Comparison of ENCODE assay signal across 18 cellular contexts in genomic region chr18:36301884-36302283, GRCh38. TPM values are rescaled to one million over a fixed set of nuclear protein-coding genes. Genes with fewer than 3 reads are reported as not detected.
"Had no signal": no experiment of that assay in that cellular context is flagged by ENCODE, and none has a peak within 500 bp of the region (broad histone marks: within the 10 kb centered on the region; RNA-seq: fewer than 3 reads in every experiment).

No MANE protein-coding gene starts in this region.

- H3K4me1 Mint-ChIP-seq: activated CD4-positive, alpha-beta memory T cell treated with anti-CD3 and anti-CD28 coated beads, Interleukin-2, amount 10 ng/mL, durations not matched to agents 7 days and 5 days; activated naive CD4-positive, alpha-beta T cell treated with anti-CD3 and anti-CD28 coated beads, Interleukin-2, amount 10 ng/mL, durations not matched to agents 7 days and 5 days had no signal

- DNase-seq: activated CD4-positive, alpha-beta memory T cell treated with anti-CD3 and anti-CD28 coated beads, Interleukin-2, amount 10 ng/mL, durations not matched to agents 7 days and 5 days; activated CD4-positive, alpha-beta T cell treated with anti-CD3 and anti-CD28 coated beads for 48 hours; activated effector memory CD4-positive, alpha-beta T cell treated with Interleukin-2 at 50 U/mL for 16 hours; activated naive CD4-positive, alpha-beta T cell treated with anti-CD3 and anti-CD28 coated beads, Interleukin-2, amount 10 ng/mL, durations not matched to agents 7 days and 5 days; activated T-cell treated with anti-CD3 and anti-CD28 coated beads, Interleukin-2, amount 50 U/mL, for 72 hours; amygdala; effector CD4-positive, alpha-beta T cell; naive thymus-derived CD4-positive, alpha-beta T cell; posterior cingulate gyrus; substantia nigra; thyroid gland had no signal

- ATAC-seq: activated T-cell treated with anti-CD3 and anti-CD28 coated beads, Interleukin-2, amount 50 U/mL, for 72 hours; left lobe of liver; naive thymus-derived CD4-positive, alpha-beta T cell had no signal

- H3K4me3 ChIP-seq: lung, thyroid gland had no signal

- H3K36me3 Mint-ChIP-seq: naive thymus-derived CD4-positive, alpha-beta T cell had no signal

- H3K9me3 ChIP-seq: thyroid gland had no signal

- H3K36me3 ChIP-seq: thyroid gland had no signal

- H3K4me3 Mint-ChIP-seq: activated CD4-positive, alpha-beta memory T cell treated with anti-CD3 and anti-CD28 coated beads, Interleukin-2, amount 10 ng/mL, durations not matched to agents 7 days and 5 days; activated naive CD4-positive, alpha-beta T cell treated with anti-CD3 and anti-CD28 coated beads, Interleukin-2, amount 10 ng/mL, durations not matched to agents 7 days and 5 days; activated T-cell treated with anti-CD3 and anti-CD28 coated beads, Interleukin-2, amount 50 U/mL, for 72 hours; dendritic cell treated with granulocyte-macrophage colony-stimulating factor and Interleukin-4, amounts not matched to agents 40 ng/mL and 50 ng/mL, for 4 days; naive thymus-derived CD4-positive, alpha-beta T cell; stimulated activated naive CD8-positive, alpha-beta T cell treated with anti-CD3 and anti-CD28 coated beads, Interleukin-15, Interleukin-2, amounts not matched to agents 100 ng/mL and 50 ng/mL, for 24 hours; T-helper 1 cell treated with Interleukin-12 subunit alpha and Interleukin-12 subunit beta and Interleukin-4 antibody, amounts not matched to agents 30 μg/mL and 1 μg/mL, for 36 hours had no signal

- FAIRE-seq: endometrium had no signal

- H3K27ac ChIP-seq: thyroid gland had no signal

- H3K27ac Mint-ChIP-seq: activated CD4-positive, alpha-beta memory T cell treated with anti-CD3 and anti-CD28 coated beads, Interleukin-2, amount 10 ng/mL, durations not matched to agents 7 days and 5 days; activated naive CD4-positive, alpha-beta T cell treated with anti-CD3 and anti-CD28 coated beads, Interleukin-2, amount 10 ng/mL, durations not matched to agents 7 days and 5 days; activated T-cell treated with anti-CD3 and anti-CD28 coated beads, Interleukin-2, amount 50 U/mL, for 72 hours; dendritic cell treated with granulocyte-macrophage colony-stimulating factor and Interleukin-4, amounts not matched to agents 40 ng/mL and 50 ng/mL, for 4 days; naive thymus-derived CD4-positive, alpha-beta T cell; stimulated activated naive CD8-positive, alpha-beta T cell treated with anti-CD3 and anti-CD28 coated beads, Interleukin-15, Interleukin-2, amounts not matched to agents 100 ng/mL and 50 ng/mL, for 24 hours; T-helper 1 cell treated with Interleukin-12 subunit alpha and Interleukin-12 subunit beta and Interleukin-4 antibody, amounts not matched to agents 30 μg/mL and 1 μg/mL, for 36 hours had no signal

- H3K9me3 Mint-ChIP-seq: activated CD4-positive, alpha-beta memory T cell treated with anti-CD3 and anti-CD28 coated beads, Interleukin-2, amount 10 ng/mL, durations not matched to agents 7 days and 5 days; activated naive CD4-positive, alpha-beta T cell treated with anti-CD3 and anti-CD28 coated beads, Interleukin-2, amount 10 ng/mL, durations not matched to agents 7 days and 5 days; activated T-cell treated with anti-CD3 and anti-CD28 coated beads, Interleukin-2, amount 50 U/mL, for 72 hours; dendritic cell treated with granulocyte-macrophage colony-stimulating factor and Interleukin-4, amounts not matched to agents 40 ng/mL and 50 ng/mL, for 4 days; neural crest cell; stimulated activated naive CD8-positive, alpha-beta T cell treated with anti-CD3 and anti-CD28 coated beads, Interleukin-15, Interleukin-2, amounts not matched to agents 100 ng/mL and 50 ng/mL, for 24 hours; T-helper 1 cell treated with Interleukin-12 subunit alpha and Interleukin-12 subunit beta and Interleukin-4 antibody, amounts not matched to agents 30 μg/mL and 1 μg/mL, for 36 hours had no signal

- H3K27me3 ChIP-seq: thyroid gland had no signal

RNA-seq across cellular contexts. Expression of gene FHOD3, which starts 4.4 kb away (rescaled TPM):
- total RNA-seq: activated CD4-positive, alpha-beta memory T cell treated with anti-CD3 and anti-CD28 coated beads, Interleukin-2, amount 10 ng/mL, durations not matched to agents 7 days and 5 days; naive thymus-derived CD4-positive, alpha-beta T cell had no signal
- polyA plus RNA-seq: naive thymus-derived CD4-positive, alpha-beta T cell had no signal
